ENCODE assay signal across 17 cellular contexts in genomic region chr10:22628309-22628708, GRCh38.
A peak's percentile ranks its signal among the peaks of the same experiment; 100 is the strongest.
DNase-seq lines count a peak whose midpoint lies in the region; ATAC-seq and TF ChIP-seq lines count a peak whose summit lies in the region.
"Had no signal": no experiment of that assay in that cellular context is flagged by ENCODE, and none has a peak within 500 bp of the region (broad histone marks: within the 10 kb centered on the region; RNA-seq: fewer than 3 reads in every experiment).

No MANE protein-coding gene starts in this region.

- TF ChIP-seq CTCF in GM13976 (IDR thresholded peaks at IDR 0.05; ENCODE audit: borderline replicate concordance, control extremely low read depth, extremely low read depth, insufficient read depth, missing control alignments): no peak

- no peaks in the 10 kb centered on the region for H3K27me3 ChIP-seq in Karpas-422 (ENCODE audit: low read length)
- H3K27me3 ChIP-seq: neural progenitor cell had no signal

- no peaks in the 10 kb centered on the region for H3K9me3 ChIP-seq in Karpas-422 (ENCODE audit: low read length)
- H3K9me3 ChIP-seq: Caco-2 had no signal

- H3K4me3 ChIP-seq in Karpas-422 (ENCODE audit: low read length): no peak overlapping the region
- H3K4me3 ChIP-seq: neural progenitor cell had no signal

- DNase-seq in activated naive CD4-positive, alpha-beta T cell treated with anti-CD3 and anti-CD28 coated beads, Interleukin-2, amount 10 ng/mL, durations not matched to agents 7 days and 5 days: no peak
- no peak for DNase-seq in activated naive CD4-positive, alpha-beta T cell treated with anti-CD3 and anti-CD28 coated beads, Interleukin-2, amount 50 U/mL, for 72 hours (ENCODE audit: low spot score in 2 of 2)
- no peak for DNase-seq in activated CD4-positive, alpha-beta memory T cell treated with anti-CD3 and anti-CD28 coated beads, Interleukin-2, amount 10 ng/mL, durations not matched to agents 7 days and 5 days
- no peak for DNase-seq in effector memory CD8-positive, alpha-beta T cell
- DNase-seq in substantia nigra (lab: John Stamatoyannopoulos, UW): no peak
- DNase-seq in NOMO-1 (lab: John Stamatoyannopoulos, UW; ENCODE audit: unreplicated experiment in 2 of 2): no peak
- DNase-seq in GM13976 (ENCODE audit: low spot score): no peak
- DNase-seq in Karpas-422: no peak
- DNase-seq: activated CD4-positive, CD25-positive, alpha-beta regulatory T cell treated with anti-CD3 and anti-CD28 coated beads, Interleukin-2, amount 50 U/mL, for 72 hours; Caco-2; cortex of kidney; KG1; NCI-H1417 treated with DMSO at 0.1 percent for 48 hours; NK-92 treated with Interleukin-12 subunit alpha and Interleukin-12 subunit beta, amount 100 ng/mL, for 24 hours had no signal

- H3K9ac ChIP-seq in Karpas-422 (ENCODE audit: low read length): no peak overlapping the region
- H3K9ac ChIP-seq: neural progenitor cell had no signal

- CTCF ChIA-PET in activated naive CD4-positive, alpha-beta T cell treated with anti-CD3 and anti-CD28 coated beads, Interleukin-2, amount 10 ng/mL, durations not matched to agents 7 days and 5 days (lab: Charles Lee): interaction anchor here (0.5 to 1.0 kb wide), 2 partner anchors 68 to 369 kb away, joined by 3 read pairs; no protein-coding TSS in a partner anchor
- CTCF ChIA-PET in activated CD4-positive, alpha-beta memory T cell treated with anti-CD3 and anti-CD28 coated beads, Interleukin-2, amount 10 ng/mL, durations not matched to agents 7 days and 5 days (lab: Charles Lee): interaction anchor here (1.1 to 5.3 kb wide), 6 partner anchors 16 to 43 kb away, joined by 3 to 28 read pairs (median 6); no protein-coding TSS in a partner anchor

- H3K27ac ChIP-seq in substantia nigra (ENCODE audit: low read depth, low read length, poor library complexity, severe bottlenecking) (peak overlapping the region; percentile 94), Karpas-422 (ENCODE audit: low read length) (no peak overlapping the region)
- H3K27ac ChIP-seq: HL-60, neural progenitor cell had no signal

- no peak overlapping the region for H3K4me2 ChIP-seq in Karpas-422 (ENCODE audit: low read depth, low read length, poor library complexity, severe bottlenecking)
- H3K4me2 ChIP-seq: neural progenitor cell had no signal

- in situ Hi-C loops in GM13976 (cut with MboI; ENCODE audit: low sequenced_read_pairs, unreplicated experiment): no loop called here

- no peak overlapping the region for H2AFZ ChIP-seq in Karpas-422 (ENCODE audit: low read length)
- H2AFZ ChIP-seq: neural progenitor cell had no signal

- H3K9me3 Mint-ChIP-seq in activated naive CD4-positive, alpha-beta T cell treated with anti-CD3 and anti-CD28 coated beads, Interleukin-2, amount 10 ng/mL, durations not matched to agents 7 days and 5 days: no peaks in the 10 kb centered on the region
- H3K9me3 Mint-ChIP-seq in activated naive CD4-positive, alpha-beta T cell treated with anti-CD3 and anti-CD28 coated beads, Interleukin-2, amount 50 U/mL, for 72 hours: no peaks in the 10 kb centered on the region
- H3K9me3 Mint-ChIP-seq in activated CD4-positive, alpha-beta memory T cell treated with anti-CD3 and anti-CD28 coated beads, Interleukin-2, amount 10 ng/mL, durations not matched to agents 7 days and 5 days: no peaks in the 10 kb centered on the region
- no peaks in the 10 kb centered on the region for H3K9me3 Mint-ChIP-seq in effector memory CD8-positive, alpha-beta T cell

- H3K4me1 ChIP-seq in Karpas-422 (ENCODE audit: low read length): peaks cover 19% of the 10 kb centered on the region

- H3K79me2 ChIP-seq in Karpas-422 (ENCODE audit: low read length): 0 out of 2 replicates have a peak, but pooled peaks cover 5% of the 10 kb centered on the region

- no peak for ATAC-seq in activated naive CD4-positive, alpha-beta T cell treated with anti-CD3 and anti-CD28 coated beads, Interleukin-2, amount 50 U/mL, for 72 hours
- no peak for ATAC-seq in effector memory CD8-positive, alpha-beta T cell (replicated peaks)
- ATAC-seq: esophagus mucosa had no signal

- peaks cover 86% of the 10 kb centered on the region for H4K20me1 ChIP-seq in Karpas-422 (ENCODE audit: insufficient read depth, low read depth, low read length)

- peaks cover 11% of the 10 kb centered on the region for H3K36me3 Mint-ChIP-seq in activated naive CD4-positive, alpha-beta T cell treated with anti-CD3 and anti-CD28 coated beads, Interleukin-2, amount 10 ng/mL, durations not matched to agents 7 days and 5 days
- H3K36me3 Mint-ChIP-seq in activated naive CD4-positive, alpha-beta T cell treated with anti-CD3 and anti-CD28 coated beads, Interleukin-2, amount 50 U/mL, for 72 hours: no peaks in the 10 kb centered on the region
- peaks cover 5% of the 10 kb centered on the region for H3K36me3 Mint-ChIP-seq in activated CD4-positive, alpha-beta memory T cell treated with anti-CD3 and anti-CD28 coated beads, Interleukin-2, amount 10 ng/mL, durations not matched to agents 7 days and 5 days (ENCODE audit: low read depth)
- peaks cover 26% of the 10 kb centered on the region for H3K36me3 Mint-ChIP-seq in effector memory CD8-positive, alpha-beta T cell (ENCODE audit: insufficient read depth)

- peaks cover 93% of the 10 kb centered on the region for H3K4me1 Mint-ChIP-seq in activated naive CD4-positive, alpha-beta T cell treated with anti-CD3 and anti-CD28 coated beads, Interleukin-2, amount 10 ng/mL, durations not matched to agents 7 days and 5 days
- peaks cover 94% of the 10 kb centered on the region for H3K4me1 Mint-ChIP-seq in activated CD4-positive, alpha-beta memory T cell treated with anti-CD3 and anti-CD28 coated beads, Interleukin-2, amount 10 ng/mL, durations not matched to agents 7 days and 5 days
- peaks cover 64 to 82% of the 10 kb centered on the region in 2 donors for H3K4me1 Mint-ChIP-seq in effector memory CD8-positive, alpha-beta T cell (ENCODE audit: low read depth in 2 of 2)

- H3K4me3 Mint-ChIP-seq in activated naive CD4-positive, alpha-beta T cell treated with anti-CD3 and anti-CD28 coated beads, Interleukin-2, amount 10 ng/mL, durations not matched to agents 7 days and 5 days: no peak overlapping the region
- no peak overlapping the region for H3K4me3 Mint-ChIP-seq in activated CD4-positive, alpha-beta memory T cell treated with anti-CD3 and anti-CD28 coated beads, Interleukin-2, amount 10 ng/mL, durations not matched to agents 7 days and 5 days
- H3K4me3 Mint-ChIP-seq in effector memory CD8-positive, alpha-beta T cell: peak overlapping the region; percentile 59 to 75
- H3K4me3 Mint-ChIP-seq: neural progenitor cell had no signal

- H3K9me2 ChIP-seq in Karpas-422 (replicated peaks; ENCODE audit: insufficient read depth, low read length): no peaks in the 10 kb centered on the region

- no peaks in the 10 kb centered on the region for H3K27me3 Mint-ChIP-seq in activated naive CD4-positive, alpha-beta T cell treated with anti-CD3 and anti-CD28 coated beads, Interleukin-2, amount 10 ng/mL, durations not matched to agents 7 days and 5 days
- H3K27me3 Mint-ChIP-seq in activated CD4-positive, alpha-beta memory T cell treated with anti-CD3 and anti-CD28 coated beads, Interleukin-2, amount 10 ng/mL, durations not matched to agents 7 days and 5 days: no peaks in the 10 kb centered on the region
- no peaks in the 10 kb centered on the region for H3K27me3 Mint-ChIP-seq in effector memory CD8-positive, alpha-beta T cell

- H3K27ac Mint-ChIP-seq in activated naive CD4-positive, alpha-beta T cell treated with anti-CD3 and anti-CD28 coated beads, Interleukin-2, amount 10 ng/mL, durations not matched to agents 7 days and 5 days: peak overlapping the region; percentile 59
- H3K27ac Mint-ChIP-seq in activated naive CD4-positive, alpha-beta T cell treated with anti-CD3 and anti-CD28 coated beads, Interleukin-2, amount 50 U/mL, for 72 hours: peak overlapping the region in 1 of 2 donors; percentile 33
- peak overlapping the region; percentile 57 for H3K27ac Mint-ChIP-seq in activated CD4-positive, alpha-beta memory T cell treated with anti-CD3 and anti-CD28 coated beads, Interleukin-2, amount 10 ng/mL, durations not matched to agents 7 days and 5 days
- H3K27ac Mint-ChIP-seq in effector memory CD8-positive, alpha-beta T cell: peak overlapping the region; percentile 97 to 98
- H3K27ac Mint-ChIP-seq: neural progenitor cell had no signal

- no peaks in the 10 kb centered on the region for H3K36me3 ChIP-seq in Karpas-422 (ENCODE audit: insufficient read depth, low read length)
- H3K36me3 ChIP-seq: neural progenitor cell had no signal

- POLR2A ChIA-PET in activated CD4-positive, alpha-beta memory T cell treated with anti-CD3 and anti-CD28 coated beads, Interleukin-2, amount 10 ng/mL, durations not matched to agents 7 days and 5 days (lab: Charles Lee): interaction anchor here (1.4 to 13.0 kb wide), 6 partner anchors 12 to 53 kb away, joined by 5 to 198 read pairs (median 16); no protein-coding TSS in a partner anchor

Comparison
In these comparisons a context has a peak if more than half of its experiments do, and no peak if none do; other contexts are left out.
1. H3K4me3 Mint-ChIP-seq: peak in effector memory CD8-positive, alpha-beta T cell (2 of 2); none in activated naive CD4-positive, alpha-beta T cell treated with anti-CD3 and anti-CD28 coated beads, Interleukin-2, amount 10 ng/mL, durations not matched to agents 7 days and 5 days (single experiment) and activated CD4-positive, alpha-beta memory T cell treated with anti-CD3 and anti-CD28 coated beads, Interleukin-2, amount 10 ng/mL, durations not matched to agents 7 days and 5 days (single experiment).